Comparison of ENCODE assay signal across 9 cellular contexts in genomic region chr9:116154976-116155699, GRCh38. TPM values are rescaled to one million over a fixed set of nuclear protein-coding genes. Genes with fewer than 3 reads are reported as not detected.
DNase-seq lines count a peak whose midpoint lies in the region; ATAC-seq and TF ChIP-seq lines count a peak whose summit lies in the region.
"Had no signal": no experiment of that assay in that cellular context is flagged by ENCODE, and none has a peak within 500 bp of the region (broad histone marks: within the 10 kb centered on the region; RNA-seq: fewer than 3 reads in every experiment).

No MANE protein-coding gene starts in this region.

- peaks cover 72% of the 10 kb centered on the region for H3K27me3 Mint-ChIP-seq in activated CD4-positive, alpha-beta T cell treated with anti-CD3 and anti-CD28 coated beads for 36 hours
- peaks cover 15 to 30% (median 19%) of the 10 kb centered on the region in 3 donors for H3K27me3 Mint-ChIP-seq in immature natural killer cell (ENCODE audit: low read depth in 3 of 3)

- no peaks in the 10 kb centered on the region for H3K9me3 ChIP-seq in duodenal mucosa (ENCODE audit: control insufficient read depth in 1 of 2, low read length in 2 of 2)
- H3K9me3 ChIP-seq in mucosa of descending colon, result no peaks in the 10 kb centered on the region
- no peaks in the 10 kb centered on the region for H3K9me3 ChIP-seq in upper lobe of right lung

- TF ChIP-seq CTCF in mucosa of descending colon (IDR thresholded peaks at IDR 0.05), result no peak
- TF ChIP-seq CTCF in upper lobe of right lung (IDR thresholded peaks at IDR 0.05), result no peak

- H3K36me3 ChIP-seq in duodenal mucosa (ENCODE audit: control insufficient read depth in 1 of 2, insufficient read depth in 2 of 2, low read length in 2 of 2) (no peaks in the 10 kb centered on the region), mucosa of descending colon (ENCODE audit: low read depth) (no peaks in the 10 kb centered on the region), upper lobe of right lung (no peaks in the 10 kb centered on the region)

- no peaks in the 10 kb centered on the region for H3K36me3 Mint-ChIP-seq in activated CD4-positive, alpha-beta T cell treated with anti-CD3 and anti-CD28 coated beads for 36 hours (ENCODE audit: low read depth)
- H3K36me3 Mint-ChIP-seq in immature natural killer cell, result no peaks in the 10 kb centered on the region

- H3K27me3 ChIP-seq in duodenal mucosa (ENCODE audit: control insufficient read depth in 1 of 2, insufficient read depth in 2 of 2, low read length in 2 of 2) (peaks cover 36 to 63% of the 10 kb centered on the region in 2 donors), upper lobe of right lung (peaks cover 15% of the 10 kb centered on the region)

- H3K9ac ChIP-seq in duodenal mucosa (ENCODE audit: low read depth in 1 of 2, low read length in 2 of 2), result peak overlapping the region; percentile 12 to 59

- no peak overlapping the region for H3K27ac Mint-ChIP-seq in activated CD4-positive, alpha-beta T cell treated with anti-CD3 and anti-CD28 coated beads for 36 hours
- no peak overlapping the region for H3K27ac Mint-ChIP-seq in immature natural killer cell

- no peak for ATAC-seq in activated CD4-positive, alpha-beta T cell treated with anti-CD3 and anti-CD28 coated beads for 36 hours
- no peak for ATAC-seq in mucosa of descending colon
- peak; percentile 4 for ATAC-seq in upper lobe of right lung
- no peak for ATAC-seq in GM19035 (IDR thresholded peaks at IDR 0.05; ENCODE audit: unreplicated experiment)

- H3K4me3 Mint-ChIP-seq in activated CD4-positive, alpha-beta T cell treated with anti-CD3 and anti-CD28 coated beads for 36 hours, result no peak overlapping the region
- no peak overlapping the region for H3K4me3 Mint-ChIP-seq in immature natural killer cell

- H3K4me1 ChIP-seq in duodenal mucosa (ENCODE audit: control insufficient read depth in 1 of 2, insufficient read depth in 2 of 2, low read length in 2 of 2) (peaks cover 0 to 6% of the 10 kb centered on the region in 2 donors), mucosa of descending colon (ENCODE audit: low read depth) (peaks cover 11% of the 10 kb centered on the region), upper lobe of right lung (no peaks in the 10 kb centered on the region)

- H3K4me1 Mint-ChIP-seq in activated CD4-positive, alpha-beta T cell treated with anti-CD3 and anti-CD28 coated beads for 36 hours, result peaks cover 11% of the 10 kb centered on the region
- no peaks in the 10 kb centered on the region for H3K4me1 Mint-ChIP-seq in immature natural killer cell

- H3K27ac ChIP-seq in duodenal mucosa (ENCODE audit: low read depth, low read length), result peak overlapping the region; percentile 73
- peak overlapping the region; percentile 60 for H3K27ac ChIP-seq in upper lobe of right lung

- H3K4me3 ChIP-seq in duodenal mucosa (ENCODE audit: low read depth in 1 of 2, low read length in 2 of 2) (peak overlapping the region; percentile 61 to 62), mucosa of descending colon (peak overlapping the region; percentile 11), upper lobe of right lung (peak overlapping the region; percentile 54)

- POLR2A ChIA-PET in activated CD4-positive, alpha-beta T cell treated with anti-CD3 and anti-CD28 coated beads for 36 hours (lab: Charles Lee), result no interaction called here

- no peaks in the 10 kb centered on the region for H3K9me3 Mint-ChIP-seq in activated CD4-positive, alpha-beta T cell treated with anti-CD3 and anti-CD28 coated beads for 36 hours (ENCODE audit: low read depth)
- H3K9me3 Mint-ChIP-seq in immature natural killer cell, result peaks cover 3 to 42% (median 9%) of the 10 kb centered on the region in 6 donors

- intact Hi-C loops in activated CD4-positive, alpha-beta T cell treated with anti-CD3 and anti-CD28 coated beads for 36 hours (cut with DNase I, micrococcal nuclease), result loop anchor here (5.0 to 10.0 kb wide), 3 partner anchors 53 to 507 kb away; no protein-coding TSS in a partner anchor
- intact Hi-C loops in mucosa of descending colon (cut with DNase I, micrococcal nuclease) (loop anchor here in 1 of 2 donors (10.0 kb wide), 1 partner anchor 340 kb away; no protein-coding TSS in a partner anchor), upper lobe of right lung (cut with DNase I) (no loop called here)

- CTCF ChIA-PET in activated CD4-positive, alpha-beta T cell treated with anti-CD3 and anti-CD28 coated beads for 36 hours (lab: Charles Lee), result no interaction called here

- peak; percentile 6 for DNase-seq in activated CD4-positive, alpha-beta T cell treated with anti-CD3 and anti-CD28 coated beads for 36 hours
- DNase-seq in activated CD4-positive, alpha-beta T cell treated with anti-CD3 and anti-CD28 coated beads, Interleukin-2, amount 50 U/mL, for 48 hours, result no peak
- DNase-seq in mucosa of descending colon (peak in 2 of 3 donors; percentile 3 to 23), upper lobe of right lung (no peak), NCI-H1048 (lab: John Stamatoyannopoulos, UW) (no peak), immature natural killer cell (no peak)

RNA-seq across cellular contexts. Expression of gene PAPPA, which starts 1.5 kb away (rescaled TPM):
- total RNA-seq in activated CD4-positive, alpha-beta T cell treated with anti-CD3 and anti-CD28 coated beads for 36 hours, result not detected
- total RNA-seq in mucosa of descending colon, result 1 to 10 TPM in 2 of 3 donors, under 1 TPM in 1; 0.61 to 2.5 (median 1.9) TPM
- 2.9 TPM for total RNA-seq in upper lobe of right lung
- not detected for polyA plus RNA-seq in immature natural killer cell
- total RNA-seq: T-helper 1 cell treated with Interleukin-12 subunit alpha and Interleukin-12 subunit beta and Interleukin-4 antibody, amounts not matched to agents 30 ng/mL and 1 ng/mL, for 36 hours had no signal

Comparison
In these comparisons a context has a peak if more than half of its experiments do, and no peak if none do; other contexts are left out.
1. DNase-seq: peak in activated CD4-positive, alpha-beta T cell treated with anti-CD3 and anti-CD28 coated beads for 36 hours (single experiment) and mucosa of descending colon (2 of 3); none in activated CD4-positive, alpha-beta T cell treated with anti-CD3 and anti-CD28 coated beads, Interleukin-2, amount 50 U/mL, for 48 hours (0 of 2), upper lobe of right lung (single experiment), NCI-H1048 (single experiment) and immature natural killer cell (0 of 3).
2. H3K4me3 ChIP-seq: peak in every context shown above with its lines; median percentile 62 in duodenal mucosa; 54 in upper lobe of right lung; 11 in mucosa of descending colon.